8 cellular contexts compared by ENCODE assay signal in the genomic region with DNA sequence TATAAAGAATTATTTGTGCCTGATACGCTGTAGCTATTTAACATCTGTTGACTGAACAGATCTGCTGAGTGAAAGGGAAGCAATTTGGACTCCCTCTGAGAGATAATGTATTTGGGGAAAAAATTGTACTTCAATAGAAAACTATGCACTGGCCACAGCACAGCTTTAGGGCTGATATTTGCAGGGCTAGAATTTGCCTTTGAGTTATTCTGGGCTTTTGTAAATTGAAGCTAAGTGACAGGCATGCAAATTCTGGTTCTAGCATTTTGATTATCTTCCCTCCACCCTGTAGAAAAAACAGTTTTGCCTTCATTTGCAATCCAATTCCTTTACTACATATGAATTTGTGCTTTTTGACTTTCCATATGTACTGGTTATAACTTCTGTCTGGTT. TPM values are rescaled to one million over a fixed set of nuclear protein-coding genes. Genes with fewer than 3 reads are reported as not detected.
DNase-seq lines count a peak whose midpoint lies in the region; ATAC-seq and TF ChIP-seq lines count a peak whose summit lies in the region.

No MANE protein-coding gene starts in this region.

- peaks cover 4 to 33% (median 30%) of the 10 kb centered on the region in 5 donors for H3K4me1 ChIP-seq in subcutaneous abdominal adipose tissue (ENCODE audit: control insufficient read depth in 5 of 5, insufficient read depth in 5 of 5, low read length in 5 of 5)

- no peaks in the 10 kb centered on the region for H3K9me3 ChIP-seq in subcutaneous abdominal adipose tissue (ENCODE audit: control insufficient read depth in 5 of 5, low read length in 5 of 5)

- CTCF ChIA-PET in activated CD4-positive, alpha-beta memory T cell treated with anti-CD3 and anti-CD28 coated beads for 36 hours (lab: Charles Lee): interaction anchor here (0.5 to 3.9 kb wide), 30 partner anchors 10 to 651 kb away, joined by 3 to 34 read pairs (median 4); a partner anchor contains a TSS
- CTCF ChIA-PET in HEK293T (lab: Yijun Ruan, JAX): interaction anchor here (0.6 to 2.4 kb wide), 2 partner anchors 11 to 193 kb away, joined by 3 to 8 read pairs; no protein-coding TSS in a partner anchor

- DNase-seq in T-helper 1 cell (no peak), globus pallidus (ENCODE audit: low spot score) (peak; percentile 33), HEK293T (ENCODE audit: extremely low spot score) (no peak), sciatic nerve (ENCODE audit: low spot score) (no peak), GOT3 (lab: John Stamatoyannopoulos, UW) (no peak)
- DNase-seq in activated CD4-positive, alpha-beta memory T cell treated with anti-CD3 and anti-CD28 coated beads for 36 hours: no peak

- H3K36me3 ChIP-seq in subcutaneous abdominal adipose tissue (ENCODE audit: control insufficient read depth in 5 of 5, insufficient read depth in 5 of 5, low read length in 5 of 5): peaks cover 2 to 23% (median 9%) of the 10 kb centered on the region in 5 donors

- H3K36me3 Mint-ChIP-seq in T-helper 1 cell treated with Interleukin-12 subunit alpha and Interleukin-12 subunit beta and Interleukin-4 antibody, amounts not matched to agents 30 μg/mL and 1 μg/mL, for 36 hours (ENCODE audit: low read depth): peaks cover 59% of the 10 kb centered on the region
- H3K36me3 Mint-ChIP-seq in activated CD4-positive, alpha-beta memory T cell treated with anti-CD3 and anti-CD28 coated beads for 36 hours: peaks cover 60% of the 10 kb centered on the region

- no peaks in the 10 kb centered on the region for H3K9me3 Mint-ChIP-seq in T-helper 1 cell treated with Interleukin-12 subunit alpha and Interleukin-12 subunit beta and Interleukin-4 antibody, amounts not matched to agents 30 μg/mL and 1 μg/mL, for 36 hours
- H3K9me3 Mint-ChIP-seq in activated CD4-positive, alpha-beta memory T cell treated with anti-CD3 and anti-CD28 coated beads for 36 hours: no peaks in the 10 kb centered on the region

- H3K27ac ChIP-seq in subcutaneous abdominal adipose tissue (ENCODE audit: low read depth, low read length): peak overlapping the region; percentile 59

- H3K27me3 Mint-ChIP-seq in T-helper 1 cell treated with Interleukin-12 subunit alpha and Interleukin-12 subunit beta and Interleukin-4 antibody, amounts not matched to agents 30 μg/mL and 1 μg/mL, for 36 hours (ENCODE audit: low read depth): no peaks in the 10 kb centered on the region
- H3K27me3 Mint-ChIP-seq in activated CD4-positive, alpha-beta memory T cell treated with anti-CD3 and anti-CD28 coated beads for 36 hours: no peaks in the 10 kb centered on the region

- intact Hi-C loops in activated CD4-positive, alpha-beta memory T cell treated with anti-CD3 and anti-CD28 coated beads for 36 hours (cut with micrococcal nuclease): loop anchor here (1.0 to 2.0 kb wide), 2 partner anchors 8 to 142 kb away; a partner anchor contains a TSS
- intact Hi-C loops in sciatic nerve (cut with DNase I): no loop called here

- no peaks in the 10 kb centered on the region for H3K27me3 ChIP-seq in subcutaneous abdominal adipose tissue (ENCODE audit: control insufficient read depth in 5 of 5, insufficient read depth in 4 of 5, low read length in 5 of 5)

- no peak for ATAC-seq in sciatic nerve

- peak overlapping the region in 4 of 5 donors; percentile 11 to 52 (median 28) for H3K9ac ChIP-seq in subcutaneous abdominal adipose tissue (ENCODE audit: low read length in 5 of 5)

- peak overlapping the region; percentile 54 for H3K4me3 Mint-ChIP-seq in T-helper 1 cell treated with Interleukin-12 subunit alpha and Interleukin-12 subunit beta and Interleukin-4 antibody, amounts not matched to agents 30 μg/mL and 1 μg/mL, for 36 hours
- no peak overlapping the region for H3K4me3 Mint-ChIP-seq in activated CD4-positive, alpha-beta memory T cell treated with anti-CD3 and anti-CD28 coated beads for 36 hours

- peak overlapping the region; percentile 83 for H3K27ac Mint-ChIP-seq in T-helper 1 cell treated with Interleukin-12 subunit alpha and Interleukin-12 subunit beta and Interleukin-4 antibody, amounts not matched to agents 30 μg/mL and 1 μg/mL, for 36 hours
- H3K27ac Mint-ChIP-seq in activated CD4-positive, alpha-beta memory T cell treated with anti-CD3 and anti-CD28 coated beads for 36 hours: peak overlapping the region; percentile 80

- POLR2A ChIA-PET in activated CD4-positive, alpha-beta memory T cell treated with anti-CD3 and anti-CD28 coated beads for 36 hours (lab: Charles Lee): interaction anchor here (0.8 to 1.3 kb wide), 3 partner anchors 81 to 288 kb away, joined by 3 read pairs; a partner anchor contains a TSS
- POLR2A ChIA-PET in HEK293T (lab: Yijun Ruan, JAX): no interaction called here

- H3K4me3 ChIP-seq in subcutaneous abdominal adipose tissue (ENCODE audit: low read depth in 1 of 5, low read length in 5 of 5): peak overlapping the region in 3 of 5 donors; percentile 12 to 29 (median 18)

- peaks cover 62% of the 10 kb centered on the region for H3K4me1 Mint-ChIP-seq in T-helper 1 cell treated with Interleukin-12 subunit alpha and Interleukin-12 subunit beta and Interleukin-4 antibody, amounts not matched to agents 30 μg/mL and 1 μg/mL, for 36 hours (ENCODE audit: low read depth)
- peaks cover 87% of the 10 kb centered on the region for H3K4me1 Mint-ChIP-seq in activated CD4-positive, alpha-beta memory T cell treated with anti-CD3 and anti-CD28 coated beads for 36 hours (ENCODE audit: low read depth)

TF ChIP-seq in HEK293T, 16 proteins besides CTCF, POLR2A, EP300 and RAD21:
- TF ChIP-seq FOXK2 (IDR thresholded peaks at IDR 0.05) (no peak), HDGF (IDR thresholded peaks at IDR 0.05; ENCODE audit: borderline replicate concordance) (no peak), ZNF384 (IDR thresholded peaks at IDR 0.05) (no peak), ELF4 (IDR thresholded peaks at IDR 0.05) (no peak), TARDBP (IDR thresholded peaks at IDR 0.05) (no peak), CTBP1 (IDR thresholded peaks at IDR 0.05; ENCODE audit: borderline replicate concordance) (no peak), FOXM1 (IDR thresholded peaks at IDR 0.05; ENCODE audit: borderline replicate concordance) (no peak)
- TF ChIP-seq, protein P1, sequence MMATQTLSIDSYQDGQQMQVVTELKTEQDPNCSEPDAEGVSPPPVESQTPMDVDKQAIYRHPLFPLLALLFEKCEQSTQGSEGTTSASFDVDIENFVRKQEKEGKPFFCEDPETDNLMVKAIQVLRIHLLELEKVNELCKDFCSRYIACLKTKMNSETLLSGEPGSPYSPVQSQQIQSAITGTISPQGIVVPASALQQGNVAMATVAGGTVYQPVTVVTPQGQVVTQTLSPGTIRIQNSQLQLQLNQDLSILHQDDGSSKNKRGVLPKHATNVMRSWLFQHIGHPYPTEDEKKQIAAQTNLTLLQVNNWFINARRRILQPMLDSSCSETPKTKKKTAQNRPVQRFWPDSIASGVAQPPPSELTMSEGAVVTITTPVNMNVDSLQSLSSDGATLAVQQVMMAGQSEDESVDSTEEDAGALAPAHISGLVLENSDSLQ (IDR thresholded peaks at IDR 0.05): no peak

RNA-seq across cellular contexts. Expression of a gene that starts 7.9 kb away (rescaled TPM):
- 10 to 100 TPM; 66.8 to 71.4 TPM for total RNA-seq in activated CD4-positive, alpha-beta memory T cell treated with anti-CD3 and anti-CD28 coated beads for 36 hours
- total RNA-seq in sciatic nerve: 34.2 TPM

RNA-seq across cellular contexts. Expression of a gene that starts 7.9 kb away (rescaled TPM):
- 10 to 100 TPM; 28.1 to 31.5 TPM for total RNA-seq in activated CD4-positive, alpha-beta memory T cell treated with anti-CD3 and anti-CD28 coated beads for 36 hours
- 25.6 TPM for total RNA-seq in sciatic nerve

RNA-seq across cellular contexts. Expression of a gene that starts 38.1 kb away (rescaled TPM):
- total RNA-seq in activated CD4-positive, alpha-beta memory T cell treated with anti-CD3 and anti-CD28 coated beads for 36 hours: 1 to 10 TPM; 4.5 to 5.7 TPM
- 25.9 TPM for total RNA-seq in sciatic nerve
